ENCODE assay signal across 11 cellular contexts in the genomic region with DNA sequence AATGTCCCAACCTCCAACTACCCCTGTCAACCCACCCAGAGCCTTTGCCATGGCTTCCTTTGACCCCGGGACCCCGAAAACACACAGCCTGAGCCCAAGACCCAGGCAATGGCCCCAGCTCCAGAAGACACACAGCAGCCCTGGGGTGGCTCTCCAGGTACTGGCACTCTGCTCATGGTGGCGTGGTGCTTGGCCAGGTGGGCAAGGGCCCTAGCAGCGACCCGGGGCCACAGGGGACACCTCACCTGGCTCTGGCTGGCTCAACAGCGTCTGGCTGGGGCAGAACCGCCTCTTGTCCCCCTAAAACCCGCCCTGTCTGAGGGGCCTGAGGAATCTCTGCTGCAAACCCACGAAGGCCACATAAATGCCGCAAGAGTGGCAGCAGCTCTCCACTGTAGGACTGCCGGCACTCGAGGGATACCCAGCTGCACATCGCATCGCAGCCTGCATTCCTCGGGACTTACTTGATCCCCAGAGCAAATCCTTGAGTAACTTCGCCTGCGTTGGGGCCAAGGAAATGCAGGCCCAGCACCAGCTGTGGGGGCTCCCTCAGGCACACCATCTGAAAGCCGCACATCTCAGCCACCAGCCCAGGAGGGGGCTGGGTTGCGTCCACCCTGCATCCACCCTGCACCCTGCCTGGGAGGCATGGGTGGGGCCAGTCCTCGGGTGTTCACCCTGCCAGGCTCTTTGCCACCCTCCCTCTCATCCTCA. TPM values are rescaled to one million over a fixed set of nuclear protein-coding genes. Genes with fewer than 3 reads are reported as not detected.
DNase-seq lines count a peak whose midpoint lies in the region; ATAC-seq and TF ChIP-seq lines count a peak whose summit lies in the region.
"Had no signal": no experiment of that assay in that cellular context is flagged by ENCODE, and none has a peak within 500 bp of the region (broad histone marks: within the 10 kb centered on the region; RNA-seq: fewer than 3 reads in every experiment).

No MANE protein-coding gene starts in this region.

- TF ChIP-seq CTCF in WTC11 (IDR thresholded peaks at IDR 0.05) (no peak), fibroblast of villous mesenchyme (IDR thresholded peaks at IDR 0.05; ENCODE audit: insufficient read depth, low read depth, low read length) (no peak)

- DNase-seq in activated naive CD4-positive, alpha-beta T cell treated with anti-CD3 and anti-CD28 coated beads, Interleukin-2, amount 10 ng/mL, durations not matched to agents 7 days and 5 days, result no peak
- DNase-seq in activated naive CD4-positive, alpha-beta T cell treated with Interleukin-2 at 50 U/mL for 16 hours, result no peak
- DNase-seq in WTC11 (ENCODE audit: low spot score), result peak; percentile 9
- DNase-seq in fibroblast of villous mesenchyme (ENCODE audit: low read depth), result peak; percentile 66
- no peak for DNase-seq in NCI-H510A treated with DMSO at 0.1 percent for 48 hours (lab: John Stamatoyannopoulos, UW)
- DNase-seq: AML-193 had no signal

- peaks cover 89% of the 10 kb centered on the region for H3K4me1 ChIP-seq in skeletal muscle satellite cell (ENCODE audit: control insufficient read depth, insufficient read depth, low read length)

- H3K4me3 ChIP-seq in fibroblast of villous mesenchyme (ENCODE audit: low read depth, low read length) (no peak overlapping the region), skeletal muscle satellite cell (ENCODE audit: low read length) (peak overlapping the region; percentile 3)
- H3K4me3 ChIP-seq: Peyer's patch had no signal

- CTCF ChIA-PET in activated naive CD4-positive, alpha-beta T cell treated with anti-CD3 and anti-CD28 coated beads, Interleukin-2, amount 10 ng/mL, durations not matched to agents 7 days and 5 days (lab: Charles Lee), result no interaction called here
- CTCF ChIA-PET in WTC11 (lab: Charles Lee), result no interaction called here

- H3K9me3 Mint-ChIP-seq in activated naive CD4-positive, alpha-beta T cell treated with anti-CD3 and anti-CD28 coated beads, Interleukin-2, amount 10 ng/mL, durations not matched to agents 7 days and 5 days, result no peaks in the 10 kb centered on the region
- no peaks in the 10 kb centered on the region for H3K9me3 Mint-ChIP-seq in WTC11
- H3K9me3 Mint-ChIP-seq: naive thymus-derived CD8-positive, alpha-beta T cell had no signal

- H3K9me3 ChIP-seq in skeletal muscle satellite cell (replicated peaks; ENCODE audit: low read length), result no peaks in the 10 kb centered on the region
- H3K9me3 ChIP-seq: Peyer's patch had no signal

- ATAC-seq in WTC11 (no peak), GM19324 (IDR thresholded peaks at IDR 0.05; ENCODE audit: low FRiP score, unreplicated experiment) (no peak), GM21786 (IDR thresholded peaks at IDR 0.05; ENCODE audit: unreplicated experiment) (no peak)
- ATAC-seq: naive thymus-derived CD8-positive, alpha-beta T cell had no signal

- H3K27me3 ChIP-seq in skeletal muscle satellite cell (ENCODE audit: control insufficient read depth, insufficient read depth, low read length), result no peaks in the 10 kb centered on the region
- H3K27me3 ChIP-seq: Peyer's patch had no signal

- no peaks in the 10 kb centered on the region for H3K27me3 Mint-ChIP-seq in activated naive CD4-positive, alpha-beta T cell treated with anti-CD3 and anti-CD28 coated beads, Interleukin-2, amount 10 ng/mL, durations not matched to agents 7 days and 5 days
- H3K27me3 Mint-ChIP-seq in WTC11 (ENCODE audit: low read depth), result no peaks in the 10 kb centered on the region; the same call in 1 of the 2 replicates
- H3K27me3 Mint-ChIP-seq: naive thymus-derived CD8-positive, alpha-beta T cell had no signal

- peak overlapping the region; percentile 70 for H3K4me2 ChIP-seq in skeletal muscle satellite cell (ENCODE audit: low read length)

- H3K4me3 Mint-ChIP-seq in activated naive CD4-positive, alpha-beta T cell treated with anti-CD3 and anti-CD28 coated beads, Interleukin-2, amount 10 ng/mL, durations not matched to agents 7 days and 5 days, result no peak overlapping the region
- H3K4me3 Mint-ChIP-seq in WTC11, result no peak overlapping the region
- H3K4me3 Mint-ChIP-seq: naive thymus-derived CD8-positive, alpha-beta T cell had no signal

- peak overlapping the region; percentile 75 for H3K9ac ChIP-seq in skeletal muscle satellite cell (ENCODE audit: low read depth, low read length)

- peak overlapping the region; percentile 12 for H3K27ac Mint-ChIP-seq in activated naive CD4-positive, alpha-beta T cell treated with anti-CD3 and anti-CD28 coated beads, Interleukin-2, amount 10 ng/mL, durations not matched to agents 7 days and 5 days
- 0 out of 2 replicates have a peak overlapping the region, but pooled peaks have one; percentile 19 for H3K27ac Mint-ChIP-seq in WTC11

- no peaks in the 10 kb centered on the region for H3K36me3 Mint-ChIP-seq in activated naive CD4-positive, alpha-beta T cell treated with anti-CD3 and anti-CD28 coated beads, Interleukin-2, amount 10 ng/mL, durations not matched to agents 7 days and 5 days
- H3K36me3 Mint-ChIP-seq in WTC11, result no peaks in the 10 kb centered on the region
- H3K36me3 Mint-ChIP-seq: naive thymus-derived CD8-positive, alpha-beta T cell had no signal

- peaks cover 13% of the 10 kb centered on the region for H3K4me1 Mint-ChIP-seq in activated naive CD4-positive, alpha-beta T cell treated with anti-CD3 and anti-CD28 coated beads, Interleukin-2, amount 10 ng/mL, durations not matched to agents 7 days and 5 days
- peaks cover 30% of the 10 kb centered on the region for H3K4me1 Mint-ChIP-seq in WTC11

- POLR2A ChIA-PET in WTC11 (lab: Charles Lee), result no interaction called here

- H3K36me3 ChIP-seq in skeletal muscle satellite cell (ENCODE audit: insufficient read depth, low read length), result peaks cover 31% of the 10 kb centered on the region

TF ChIP-seq in WTC11, 78 proteins besides CTCF, POLR2A, EP300 and RAD21:
- TF ChIP-seq, protein P1, sequence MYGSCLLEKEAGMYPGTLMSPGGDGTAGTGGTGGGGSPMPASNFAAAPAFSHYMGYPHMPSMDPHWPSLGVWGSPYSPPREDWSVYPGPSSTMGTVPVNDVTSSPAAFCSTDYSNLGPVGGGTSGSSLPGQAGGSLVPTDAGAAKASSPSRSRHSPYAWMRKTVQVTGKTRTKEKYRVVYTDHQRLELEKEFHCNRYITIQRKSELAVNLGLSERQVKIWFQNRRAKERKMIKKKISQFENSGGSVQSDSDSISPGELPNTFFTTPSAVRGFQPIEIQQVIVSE (CRISPR knock-in tag; IDR thresholded peaks at IDR 0.05; ENCODE audit: borderline replicate concordance), result no peak
- TF ChIP-seq ZNF138 (CRISPR knock-in tag; conservative IDR thresholded peaks at IDR 0.05) (no peak), FOXK1 (CRISPR knock-in tag; IDR thresholded peaks at IDR 0.05) (no peak), RELA (CRISPR knock-in tag; IDR thresholded peaks at IDR 0.05; ENCODE audit: borderline replicate concordance) (no peak), FOXJ3 (CRISPR knock-in tag; IDR thresholded peaks at IDR 0.05; ENCODE audit: borderline replicate concordance) (no peak)

RNA-seq across cellular contexts. Expression of a gene that starts 23.1 kb away (rescaled TPM):
- total RNA-seq in WTC11 (2021) (18.0 to 21.7 TPM (median 19.4 TPM) in 3 replicates), fibroblast of villous mesenchyme (5.2 and 11.0 TPM in 2 replicates)
- 3.7 and 7.9 TPM in 2 replicates for total RNA-seq in skeletal muscle satellite cell (2012; rRNA removed)

RNA-seq across cellular contexts. Expression of a gene that starts 23.1 kb away (rescaled TPM):
- total RNA-seq in WTC11 (2021) (19.2 to 21.5 TPM (median 20.6 TPM) in 3 replicates), fibroblast of villous mesenchyme (15.1 and 19.0 TPM in 2 replicates)
- 9.4 and 12.0 TPM in 2 replicates for total RNA-seq in skeletal muscle satellite cell (2012; rRNA removed)

Comparison
In these comparisons a context has a peak if more than half of its experiments do, and no peak if none do; other contexts are left out.
1. DNase-seq: peak in WTC11 (single experiment) and fibroblast of villous mesenchyme (single experiment); none in activated naive CD4-positive, alpha-beta T cell treated with anti-CD3 and anti-CD28 coated beads, Interleukin-2, amount 10 ng/mL, durations not matched to agents 7 days and 5 days (single experiment), activated naive CD4-positive, alpha-beta T cell treated with Interleukin-2 at 50 U/mL for 16 hours (single experiment) and NCI-H510A treated with DMSO at 0.1 percent for 48 hours (single experiment).